In the genomic region with DNA sequence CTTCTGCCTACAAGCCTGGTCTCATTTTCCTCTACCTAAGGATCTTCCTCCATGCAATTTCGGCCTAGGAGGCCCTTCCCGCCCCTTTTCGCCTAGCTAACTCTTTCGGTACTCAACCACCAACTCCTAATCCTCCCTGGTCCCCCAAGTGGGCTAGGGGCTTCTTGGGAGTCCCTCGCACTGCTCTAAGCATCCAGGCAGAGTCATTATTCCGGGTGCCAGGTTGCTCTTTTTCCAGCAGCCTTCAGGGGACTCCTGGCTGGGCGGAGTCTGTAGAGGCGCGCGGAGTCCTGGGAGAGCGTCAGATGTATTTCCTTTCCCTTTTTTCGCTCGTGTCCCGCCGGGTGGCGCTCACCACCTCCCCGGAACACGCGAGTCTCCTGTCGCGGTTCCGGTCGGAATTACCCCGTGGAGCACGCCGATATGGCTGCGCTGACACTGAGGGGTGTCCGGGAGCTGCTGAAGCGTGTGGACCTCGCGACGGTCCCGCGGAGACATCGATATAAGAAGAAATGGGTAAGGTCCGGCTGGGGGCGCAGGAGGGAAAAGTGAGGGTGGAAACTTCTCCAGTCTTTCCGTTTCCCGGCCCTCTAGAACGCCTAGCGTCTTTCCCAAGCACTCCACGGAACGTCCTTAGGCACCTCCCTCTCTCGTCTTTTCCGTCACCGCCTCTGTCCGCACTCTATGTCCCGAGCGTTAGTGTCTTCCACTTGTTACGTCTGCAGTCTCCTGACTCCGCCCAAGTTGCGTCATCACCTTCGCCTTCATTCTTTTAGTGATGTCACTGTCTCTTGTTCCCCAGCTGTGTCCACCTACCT, we compare ENCODE assay signal across 8 cellular contexts. TPM values are rescaled to one million over a fixed set of nuclear protein-coding genes. Genes with fewer than 3 reads are reported as not detected.
DNase-seq lines count a peak whose midpoint lies in the region; ATAC-seq, FAIRE-seq and TF ChIP-seq lines count a peak whose summit lies in the region.

A gene (plus strand): TSS at position 404 of the 818 bp plus-strand sequence. CDS start 20 bp downstream, at position 424.

- TF ChIP-seq POLR2A in GM12892 (IDR thresholded peaks at IDR 0.05; ENCODE audit: low read depth, low read length) = peak; percentile 88

- intact Hi-C loops in left ventricle myocardium superior (cut with micrococcal nuclease) = no loop called here
- intact Hi-C loops in psoas muscle (cut with DNase I) = loop anchor here in 1 of 2 donors (1.0 kb wide), 1 partner anchor 37 kb away; a partner anchor contains a TSS

- ATAC-seq in HG02870 (IDR thresholded peaks at IDR 0.05; ENCODE audit: unreplicated experiment) (peak; percentile 75), T-helper 17 cell (peak; percentile 91), left ventricle myocardium superior (peak; percentile 95), psoas muscle (peak; percentile 94 to 96 (median 95))

- FAIRE-seq in GM12892 (lab: Jason Lieb, UNC) = peak; percentile 98
- FAIRE-seq in urothelium cell line (lab: Jason Lieb, UNC) = peak; percentile 68

- peak; percentile 61 for TF ChIP-seq CTCF in psoas muscle (IDR thresholded peaks at IDR 0.05)

- peak within 1 kb of the TSS; percentile 98 for H3K4me3 Mint-ChIP-seq in T-helper 17 cell

- H3K9me3 ChIP-seq in T-helper 17 cell (ENCODE audit: control insufficient read depth, low read length, poor library complexity, severe bottlenecking) = no peaks in the 10 kb centered on the region
- H3K9me3 ChIP-seq in psoas muscle = no peaks in the 10 kb centered on the region

- H3K36me3 Mint-ChIP-seq in T-helper 17 cell (ENCODE audit: low read depth) = peaks cover 9% of the 10 kb centered on the region

- peaks cover 8% of the 10 kb centered on the region for H3K4me1 ChIP-seq in psoas muscle

- DNase-seq in GM12892 (ENCODE audit: insufficient read length) (peak; percentile 78), NCI-H146 treated with DMSO at 0.1 percent for 48 hours (lab: John Stamatoyannopoulos, UW; ENCODE audit: unreplicated experiment) (peak; percentile 73), T-helper 17 cell (peak; percentile 78 to 85 (median 80)), left ventricle myocardium superior (peak; percentile 93), psoas muscle (peak; percentile 93 to 96), urothelium cell line (ENCODE audit: low spot score) (peak; percentile 93)

- no peaks in the 10 kb centered on the region for H3K27me3 ChIP-seq in psoas muscle (ENCODE audit: insufficient read depth in 3 of 3, low read length in 2 of 3)

- H3K36me3 ChIP-seq in psoas muscle (ENCODE audit: insufficient read depth in 1 of 2, low read depth in 1 of 2) = peaks cover 0 to 31% of the 10 kb centered on the region in 2 donors

- peak within 1 kb of the TSS; percentile 99 for H3K27ac Mint-ChIP-seq in T-helper 17 cell

- H3K4me1 Mint-ChIP-seq in T-helper 17 cell = peaks cover 37% of the 10 kb centered on the region

- no peaks in the 10 kb centered on the region for H3K27me3 Mint-ChIP-seq in T-helper 17 cell

- H3K4me3 ChIP-seq in psoas muscle = peak within 1 kb of the TSS; percentile 80

- peak within 1 kb of the TSS; percentile 96 for H3K27ac ChIP-seq in angular gyrus (ENCODE audit: low read depth, low read length)
- H3K27ac ChIP-seq in psoas muscle = peak within 1 kb of the TSS; percentile 99

- 0% methylated on average over 53 of the region's 53 CpGs for WGBS in psoas muscle, 3 donors

RNA-seq across cellular contexts. Expression of the gene that starts here (rescaled TPM):
- 19.6 TPM for polyA plus RNA-seq in GM12892 (2012; ENCODE audit: missing spikeins)
- 10 to 100 TPM; 30.5 to 40.0 TPM for total RNA-seq in T-helper 17 cell
- total RNA-seq in left ventricle myocardium superior = 15.3 TPM
- 10 to 100 TPM; 13.3 to 25.3 (median 20.9) TPM for total RNA-seq in psoas muscle
- 10 to 100 TPM in 2 of 3 donors, 1 to 10 TPM in 1; 9.4 to 16.3 (median 10.7) TPM for polyA plus RNA-seq in psoas muscle

Comparison
In these comparisons a context has a peak if more than half of its experiments do, and no peak if none do; other contexts are left out.
1. Peak in every context shown above with its lines: DNase-seq, ATAC-seq, H3K4me3 ChIP-seq and H3K27ac ChIP-seq.